Comparison of ENCODE assay signal across 8 cellular contexts in the genomic region with DNA sequence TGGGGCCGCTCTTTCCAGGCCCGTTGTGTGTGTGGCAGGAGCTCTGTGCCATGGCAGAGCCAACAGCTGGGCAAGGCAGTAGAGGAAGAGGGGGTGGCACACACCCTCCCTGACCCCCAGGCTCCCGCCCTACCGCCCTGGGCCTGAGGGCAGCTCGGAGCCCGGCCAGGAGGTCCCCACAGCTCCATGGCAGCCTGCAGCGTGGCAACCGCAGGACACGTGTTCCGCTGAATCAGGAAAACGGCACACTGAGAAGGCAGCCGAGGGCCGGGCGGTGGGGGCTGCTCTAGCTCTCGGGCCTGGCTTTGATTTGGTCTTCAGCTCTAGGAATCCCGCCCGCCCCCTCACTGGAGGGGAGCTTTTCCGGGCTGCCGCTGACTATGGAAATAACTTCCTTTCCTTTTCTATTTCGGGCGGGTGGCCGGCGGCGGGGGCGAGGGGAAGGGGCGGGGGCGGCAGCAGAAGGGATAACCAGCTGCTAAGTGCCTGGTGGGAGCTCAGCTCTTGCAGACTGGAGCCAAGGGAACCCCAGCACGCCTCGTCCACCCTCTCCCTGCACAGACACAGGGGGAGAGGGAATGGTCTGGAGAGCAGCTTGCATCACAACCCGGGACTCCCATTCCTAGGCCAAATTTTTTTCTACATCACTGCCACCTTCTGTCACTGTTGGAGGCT. TPM values are rescaled to one million over a fixed set of nuclear protein-coding genes. Genes with fewer than 3 reads are reported as not detected.
A peak's percentile ranks its signal among the peaks of the same experiment; 100 is the strongest.
DNase-seq lines count a peak whose midpoint lies in the region; ATAC-seq and TF ChIP-seq lines count a peak whose summit lies in the region.

No MANE protein-coding gene starts in this region.

- H3K4me3 Mint-ChIP-seq in activated CD4-positive, alpha-beta T cell treated with anti-CD3 and anti-CD28 coated beads for 36 hours, result no peak overlapping the region
- no peak overlapping the region for H3K4me3 Mint-ChIP-seq in activated CD8-positive, alpha-beta T cell treated with anti-CD3 and anti-CD28 coated beads, Interleukin-2, amount 10 ng/mL, durations not matched to agents 7 days and 5 days

- no peak for TF ChIP-seq POLR2A in esophagus squamous epithelium (IDR thresholded peaks at IDR 0.05)

- H3K36me3 Mint-ChIP-seq in activated CD4-positive, alpha-beta T cell treated with anti-CD3 and anti-CD28 coated beads for 36 hours (ENCODE audit: low read depth), result no peaks in the 10 kb centered on the region
- H3K36me3 Mint-ChIP-seq in activated CD8-positive, alpha-beta T cell treated with anti-CD3 and anti-CD28 coated beads, Interleukin-2, amount 10 ng/mL, durations not matched to agents 7 days and 5 days (ENCODE audit: low read depth), result no peaks in the 10 kb centered on the region

- H3K27ac Mint-ChIP-seq in activated CD4-positive, alpha-beta T cell treated with anti-CD3 and anti-CD28 coated beads for 36 hours, result no peak overlapping the region
- H3K27ac Mint-ChIP-seq in activated CD8-positive, alpha-beta T cell treated with anti-CD3 and anti-CD28 coated beads, Interleukin-2, amount 10 ng/mL, durations not matched to agents 7 days and 5 days, result no peak overlapping the region

- H3K27ac ChIP-seq in esophagus squamous epithelium, result peak overlapping the region; percentile 70 to 89 (median 86)
- peak overlapping the region; percentile 92 for H3K27ac ChIP-seq in temporal lobe (ENCODE audit: low read depth, low read length)

- CTCF ChIA-PET in activated CD4-positive, alpha-beta T cell treated with anti-CD3 and anti-CD28 coated beads for 36 hours (lab: Charles Lee), result interaction anchor here (0.6 to 1.9 kb wide), 6 partner anchors 14 to 125 kb away, joined by 3 to 8 read pairs (median 4); no protein-coding TSS in a partner anchor
- CTCF ChIA-PET in activated CD8-positive, alpha-beta T cell treated with anti-CD3 and anti-CD28 coated beads, Interleukin-2, amount 10 ng/mL, durations not matched to agents 7 days and 5 days (lab: Charles Lee), result interaction anchor here (1.0 to 1.9 kb wide), 6 partner anchors 18 to 119 kb away, joined by 3 to 9 read pairs (median 4); no protein-coding TSS in a partner anchor

- peak overlapping the region in 3 of 4 donors; percentile 13 to 46 (median 18) for H3K4me3 ChIP-seq in esophagus squamous epithelium
- no peak overlapping the region for H3K4me3 ChIP-seq in mucosa of stomach (ENCODE audit: low read length)

- 60 to 66% methylated on average over 4 to 5 of the region's 30 CpGs for WGBS in esophagus squamous epithelium, 2 donors

- H3K4me1 Mint-ChIP-seq in activated CD4-positive, alpha-beta T cell treated with anti-CD3 and anti-CD28 coated beads for 36 hours, result peaks cover 25% of the 10 kb centered on the region
- peaks cover 30% of the 10 kb centered on the region for H3K4me1 Mint-ChIP-seq in activated CD8-positive, alpha-beta T cell treated with anti-CD3 and anti-CD28 coated beads, Interleukin-2, amount 10 ng/mL, durations not matched to agents 7 days and 5 days (ENCODE audit: low read depth)

- H3K9me3 ChIP-seq in esophagus squamous epithelium (no peaks in the 10 kb centered on the region), mucosa of stomach (ENCODE audit: control insufficient read depth, low read length) (no peaks in the 10 kb centered on the region)

- DNase-seq in activated CD4-positive, alpha-beta T cell treated with anti-CD3 and anti-CD28 coated beads for 36 hours, result peak; percentile 64
- no peak for DNase-seq in activated CD4-positive, alpha-beta T cell treated with anti-CD3 and anti-CD28 coated beads, Interleukin-2, amount 50 U/mL, for 1 hour
- DNase-seq in activated CD8-positive, alpha-beta T cell treated with anti-CD3 and anti-CD28 coated beads, Interleukin-2, amount 10 ng/mL, durations not matched to agents 7 days and 5 days, result no peak
- no peak for DNase-seq in esophagus squamous epithelium (lab: John Stamatoyannopoulos, UW)

- ATAC-seq in activated CD4-positive, alpha-beta T cell treated with anti-CD3 and anti-CD28 coated beads for 36 hours, result peak; percentile 57
- ATAC-seq in activated CD8-positive, alpha-beta T cell treated with anti-CD3 and anti-CD28 coated beads, Interleukin-2, amount 10 ng/mL, durations not matched to agents 7 days and 5 days, result peak; percentile 37
- no peak for ATAC-seq in HG03521 (IDR thresholded peaks at IDR 0.05; ENCODE audit: unreplicated experiment)
- no peak for ATAC-seq in esophagus mucosa

- H3K9ac ChIP-seq in mucosa of stomach (ENCODE audit: low read length), result peak overlapping the region; percentile 10

- H3K36me3 ChIP-seq in esophagus squamous epithelium (peaks cover 0 to 86% (median 6%) of the 10 kb centered on the region in 3 donors), mucosa of stomach (ENCODE audit: control insufficient read depth, insufficient read depth, low read length) (peaks cover 15% of the 10 kb centered on the region)

- H3K27me3 Mint-ChIP-seq in activated CD4-positive, alpha-beta T cell treated with anti-CD3 and anti-CD28 coated beads for 36 hours, result peaks cover 29% of the 10 kb centered on the region
- peaks cover 44% of the 10 kb centered on the region for H3K27me3 Mint-ChIP-seq in activated CD8-positive, alpha-beta T cell treated with anti-CD3 and anti-CD28 coated beads, Interleukin-2, amount 10 ng/mL, durations not matched to agents 7 days and 5 days (ENCODE audit: low read depth)

- intact Hi-C loops in activated CD4-positive, alpha-beta T cell treated with anti-CD3 and anti-CD28 coated beads for 36 hours (cut with DNase I, micrococcal nuclease), result no loop called here
- intact Hi-C loops in esophagus squamous epithelium (cut with DNase I), result no loop called here

- POLR2A ChIA-PET in activated CD4-positive, alpha-beta T cell treated with anti-CD3 and anti-CD28 coated beads for 36 hours (lab: Charles Lee), result no interaction called here
- POLR2A ChIA-PET in activated CD8-positive, alpha-beta T cell treated with anti-CD3 and anti-CD28 coated beads, Interleukin-2, amount 10 ng/mL, durations not matched to agents 7 days and 5 days (lab: Charles Lee), result interaction anchor here (0.8 to 1.1 kb wide), 2 partner anchors 124 to 133 kb away, joined by 3 to 4 read pairs; no protein-coding TSS in a partner anchor

- no peaks in the 10 kb centered on the region for H3K9me3 Mint-ChIP-seq in activated CD4-positive, alpha-beta T cell treated with anti-CD3 and anti-CD28 coated beads for 36 hours (ENCODE audit: low read depth)
- no peaks in the 10 kb centered on the region for H3K9me3 Mint-ChIP-seq in activated CD8-positive, alpha-beta T cell treated with anti-CD3 and anti-CD28 coated beads, Interleukin-2, amount 10 ng/mL, durations not matched to agents 7 days and 5 days (ENCODE audit: insufficient read depth)

- H3K27me3 ChIP-seq in esophagus squamous epithelium, result no peaks in the 10 kb centered on the region
- no peaks in the 10 kb centered on the region for H3K27me3 ChIP-seq in mucosa of stomach (ENCODE audit: control insufficient read depth, insufficient read depth, low read length)

- no peak for TF ChIP-seq CTCF in esophagus squamous epithelium (IDR thresholded peaks at IDR 0.05)

- H3K4me1 ChIP-seq in esophagus squamous epithelium, result peaks cover 27 to 82% (median 59%) of the 10 kb centered on the region in 3 donors
- peaks cover 32% of the 10 kb centered on the region for H3K4me1 ChIP-seq in mucosa of stomach (ENCODE audit: control insufficient read depth, insufficient read depth, low read length)

RNA-seq across cellular contexts. Expression of a gene that starts 24.7 kb away (rescaled TPM):
- 10 to 100 TPM; 42.6 to 69.7 TPM for total RNA-seq in activated CD4-positive, alpha-beta T cell treated with anti-CD3 and anti-CD28 coated beads for 36 hours
- total RNA-seq in activated CD8-positive, alpha-beta T cell treated with anti-CD3 and anti-CD28 coated beads, Interleukin-2, amount 10 ng/mL, durations not matched to agents 7 days and 5 days, result 10 to 100 TPM; 46.3 to 48.7 TPM
- 10 to 100 TPM in 3 of 4 donors, 1 to 10 TPM in 1; 9.9 to 25.2 (median 20.8) TPM for total RNA-seq in esophagus squamous epithelium
- 17.7 TPM for total RNA-seq in temporal lobe
- 29.4 TPM for total RNA-seq in esophagus mucosa

Comparison
In these comparisons a context has a peak if more than half of its experiments do, and no peak if none do; other contexts are left out.
1. ATAC-seq: peak in activated CD4-positive, alpha-beta T cell treated with anti-CD3 and anti-CD28 coated beads for 36 hours (single experiment) and activated CD8-positive, alpha-beta T cell treated with anti-CD3 and anti-CD28 coated beads, Interleukin-2, amount 10 ng/mL, durations not matched to agents 7 days and 5 days (single experiment); none in HG03521 (single experiment) and esophagus mucosa (single experiment).